In genomic region chr19:27745978-27746542, GRCh38 we compare ENCODE assay signal across 16 cellular contexts.
"Had no signal": no experiment of that assay in that cellular context is flagged by ENCODE, and none has a peak within 500 bp of the region (broad histone marks: within the 10 kb centered on the region; RNA-seq: fewer than 3 reads in every experiment).

No MANE protein-coding gene starts in this region.

- ATAC-seq: naive thymus-derived CD4-positive, alpha-beta T cell; T-cell had no signal

- H3K27ac ChIP-seq: adrenal gland, left ventricle myocardium inferior, SK-N-MC, upper lobe of left lung had no signal

- H3K4me3 Mint-ChIP-seq: activated CD4-positive, alpha-beta memory T cell treated with anti-CD3 and anti-CD28 coated beads for 36 hours; dendritic cell treated with granulocyte-macrophage colony-stimulating factor and Interleukin-4, amounts not matched to agents 40 ng/mL and 50 ng/mL, for 4 days; mesothelial cell of epicardium; stimulated activated naive B cell treated with anti-CD40 and anti-IgM and Interleukin-4, amounts not matched to agents 10 μg/mL and 1 μg/mL and 100 μg/mL, for 72 hours; T-cell had no signal

- H3K4me1 Mint-ChIP-seq: mesothelial cell of epicardium had no signal

- H3K9me3 ChIP-seq: adrenal gland, left ventricle myocardium inferior, upper lobe of left lung had no signal

- DNase-seq: activated CD4-positive, alpha-beta memory T cell treated with anti-CD3 and anti-CD28 coated beads for 36 hours; activated CD4-positive, alpha-beta T cell treated with anti-CD3 and anti-CD28 coated beads for 1 hour; activated naive CD4-positive, alpha-beta T cell treated with anti-CD3 and anti-CD28 coated beads, Interleukin-2, amount 50 U/mL, for 16 hours; central memory CD4-positive, alpha-beta T cell; glutamatergic neuron; left ventricle myocardium inferior; naive thymus-derived CD4-positive, alpha-beta T cell; stimulated activated CD4-positive, alpha-beta T cell treated with anti-CD3 and anti-CD28 coated beads, Interleukin-1b, Interleukin-23, amount 100 ng/mL, for 48 hours; stimulated activated naive B cell treated with anti-CD40 and anti-IgM and Interleukin-4, amounts not matched to agents 10 μg/mL and 1 μg/mL and 100 μg/mL, for 72 hours; T-cell; T1000; upper lobe of left lung had no signal

- H3K27ac Mint-ChIP-seq: activated CD4-positive, alpha-beta memory T cell treated with anti-CD3 and anti-CD28 coated beads for 36 hours; dendritic cell treated with granulocyte-macrophage colony-stimulating factor and Interleukin-4, amounts not matched to agents 40 ng/mL and 50 ng/mL, for 4 days; mesothelial cell of epicardium; stimulated activated naive B cell treated with anti-CD40 and anti-IgM and Interleukin-4, amounts not matched to agents 10 μg/mL and 1 μg/mL and 100 μg/mL, for 72 hours; T-cell had no signal

- H3K4me3 ChIP-seq: adrenal gland, SK-N-MC had no signal

- H3K27me3 Mint-ChIP-seq: activated CD4-positive, alpha-beta memory T cell treated with anti-CD3 and anti-CD28 coated beads for 36 hours; stimulated activated naive B cell treated with anti-CD40 and anti-IgM and Interleukin-4, amounts not matched to agents 10 μg/mL and 1 μg/mL and 100 μg/mL, for 72 hours; T-cell had no signal
